2 cellular contexts compared by ENCODE assay signal in the genomic region with DNA sequence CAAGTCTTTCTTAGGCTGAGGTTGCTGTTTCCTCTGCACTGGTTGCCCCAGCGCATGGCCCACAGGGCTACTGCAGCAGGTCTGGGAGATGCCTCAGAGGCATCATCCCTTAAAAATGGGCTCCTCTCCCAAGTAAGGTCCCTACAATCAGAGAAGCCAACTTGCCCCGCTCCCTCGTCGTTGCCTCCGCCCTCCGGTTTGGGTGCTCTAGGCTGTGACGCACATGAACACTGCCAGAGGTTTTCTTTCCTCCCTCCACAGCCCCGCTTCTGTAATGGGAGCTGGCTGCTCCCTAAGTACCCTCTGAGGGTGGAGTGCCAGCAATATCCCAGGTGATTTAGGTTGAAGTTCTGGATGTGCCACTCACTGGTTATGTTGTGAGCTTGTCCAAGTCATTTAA.
TF ChIP-seq lines count a peak whose summit lies in the region.

No MANE protein-coding gene starts in this region.

TF ChIP-seq in SK-N-SH, 30 proteins besides CTCF, POLR2A, EP300 and RAD21 (continued from another document):
- TF ChIP-seq FOSL2 (IDR thresholded peaks at IDR 0.05; ENCODE audit: borderline replicate concordance, low read depth) (no peak), JUND (IDR thresholded peaks at IDR 0.05) (no peak), YY1 (IDR thresholded peaks at IDR 0.05; ENCODE audit: low read depth) (no peak), MEF2A (IDR thresholded peaks at IDR 0.05; ENCODE audit: borderline replicate concordance, low read depth) (no peak), SMC3 (IDR thresholded peaks at IDR 0.05; ENCODE audit: low read depth, low read length) (no peak), TCF12 (IDR thresholded peaks at IDR 0.05) (no peak)
- TF ChIP-seq, protein P1, sequence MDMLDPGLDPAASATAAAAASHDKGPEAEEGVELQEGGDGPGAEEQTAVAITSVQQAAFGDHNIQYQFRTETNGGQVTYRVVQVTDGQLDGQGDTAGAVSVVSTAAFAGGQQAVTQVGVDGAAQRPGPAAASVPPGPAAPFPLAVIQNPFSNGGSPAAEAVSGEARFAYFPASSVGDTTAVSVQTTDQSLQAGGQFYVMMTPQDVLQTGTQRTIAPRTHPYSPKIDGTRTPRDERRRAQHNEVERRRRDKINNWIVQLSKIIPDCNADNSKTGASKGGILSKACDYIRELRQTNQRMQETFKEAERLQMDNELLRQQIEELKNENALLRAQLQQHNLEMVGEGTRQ (IDR thresholded peaks at IDR 0.05; ENCODE audit: borderline replicate concordance, low read depth, low read length), result no peak

TF ChIP-seq in SK-N-SH treated with all-trans-retinoic acid at 6 μM for 48 hours, 23 proteins besides CTCF, POLR2A, EP300 and RAD21 (continued from another document):
- TF ChIP-seq, protein P2, sequence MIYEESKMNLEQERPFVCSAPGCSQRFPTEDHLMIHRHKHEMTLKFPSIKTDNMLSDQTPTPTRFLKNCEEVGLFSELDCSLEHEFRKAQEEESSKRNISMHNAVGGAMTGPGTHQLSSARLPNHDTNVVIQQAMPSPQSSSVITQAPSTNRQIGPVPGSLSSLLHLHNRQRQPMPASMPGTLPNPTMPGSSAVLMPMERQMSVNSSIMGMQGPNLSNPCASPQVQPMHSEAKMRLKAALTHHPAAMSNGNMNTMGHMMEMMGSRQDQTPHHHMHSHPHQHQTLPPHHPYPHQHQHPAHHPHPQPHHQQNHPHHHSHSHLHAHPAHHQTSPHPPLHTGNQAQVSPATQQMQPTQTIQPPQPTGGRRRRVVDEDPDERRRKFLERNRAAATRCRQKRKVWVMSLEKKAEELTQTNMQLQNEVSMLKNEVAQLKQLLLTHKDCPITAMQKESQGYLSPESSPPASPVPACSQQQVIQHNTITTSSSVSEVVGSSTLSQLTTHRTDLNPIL (CRISPR knock-in tag; IDR thresholded peaks at IDR 0.05; ENCODE audit: low read depth), result no peak
- no peak for TF ChIP-seq ZNF565 (CRISPR knock-in tag; conservative IDR thresholded peaks at IDR 0.05; ENCODE audit: low read depth)
- TF ChIP-seq ARNTL (CRISPR knock-in tag; IDR thresholded peaks at IDR 0.05; ENCODE audit: borderline replicate concordance, low read depth), result no peak
- no peak for TF ChIP-seq SNAI2 (CRISPR knock-in tag; IDR thresholded peaks at IDR 0.05)
- TF ChIP-seq TOX (CRISPR knock-in tag; IDR thresholded peaks at IDR 0.05; ENCODE audit: borderline replicate concordance), result no peak
- TF ChIP-seq, protein P3, sequence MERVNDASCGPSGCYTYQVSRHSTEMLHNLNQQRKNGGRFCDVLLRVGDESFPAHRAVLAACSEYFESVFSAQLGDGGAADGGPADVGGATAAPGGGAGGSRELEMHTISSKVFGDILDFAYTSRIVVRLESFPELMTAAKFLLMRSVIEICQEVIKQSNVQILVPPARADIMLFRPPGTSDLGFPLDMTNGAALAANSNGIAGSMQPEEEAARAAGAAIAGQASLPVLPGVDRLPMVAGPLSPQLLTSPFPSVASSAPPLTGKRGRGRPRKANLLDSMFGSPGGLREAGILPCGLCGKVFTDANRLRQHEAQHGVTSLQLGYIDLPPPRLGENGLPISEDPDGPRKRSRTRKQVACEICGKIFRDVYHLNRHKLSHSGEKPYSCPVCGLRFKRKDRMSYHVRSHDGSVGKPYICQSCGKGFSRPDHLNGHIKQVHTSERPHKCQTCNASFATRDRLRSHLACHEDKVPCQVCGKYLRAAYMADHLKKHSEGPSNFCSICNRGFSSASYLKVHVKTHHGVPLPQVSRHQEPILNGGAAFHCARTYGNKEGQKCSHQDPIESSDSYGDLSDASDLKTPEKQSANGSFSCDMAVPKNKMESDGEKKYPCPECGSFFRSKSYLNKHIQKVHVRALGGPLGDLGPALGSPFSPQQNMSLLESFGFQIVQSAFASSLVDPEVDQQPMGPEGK (CRISPR knock-in tag; IDR thresholded peaks at IDR 0.05; ENCODE audit: borderline replicate concordance), result no peak
- TF ChIP-seq OSR1 (CRISPR knock-in tag; IDR thresholded peaks at IDR 0.05), result no peak
- no peak for TF ChIP-seq ESRRG (CRISPR knock-in tag; IDR thresholded peaks at IDR 0.05)
- TF ChIP-seq ZFP30 (CRISPR knock-in tag; IDR thresholded peaks at IDR 0.05), result no peak
- TF ChIP-seq, protein P4, sequence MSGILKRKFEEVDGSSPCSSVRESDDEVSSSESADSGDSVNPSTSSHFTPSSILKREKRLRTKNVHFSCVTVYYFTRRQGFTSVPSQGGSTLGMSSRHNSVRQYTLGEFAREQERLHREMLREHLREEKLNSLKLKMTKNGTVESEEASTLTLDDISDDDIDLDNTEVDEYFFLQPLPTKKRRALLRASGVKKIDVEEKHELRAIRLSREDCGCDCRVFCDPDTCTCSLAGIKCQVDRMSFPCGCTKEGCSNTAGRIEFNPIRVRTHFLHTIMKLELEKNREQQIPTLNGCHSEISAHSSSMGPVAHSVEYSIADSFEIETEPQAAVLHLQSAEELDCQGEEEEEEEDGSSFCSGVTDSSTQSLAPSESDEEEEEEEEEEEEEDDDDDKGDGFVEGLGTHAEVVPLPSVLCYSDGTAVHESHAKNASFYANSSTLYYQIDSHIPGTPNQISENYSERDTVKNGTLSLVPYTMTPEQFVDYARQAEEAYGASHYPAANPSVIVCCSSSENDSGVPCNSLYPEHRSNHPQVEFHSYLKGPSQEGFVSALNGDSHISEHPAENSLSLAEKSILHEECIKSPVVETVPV (CRISPR knock-in tag; IDR thresholded peaks at IDR 0.05), result no peak
- TF ChIP-seq GLIS3 (CRISPR knock-in tag; IDR thresholded peaks at IDR 0.05), result no peak
- no peak for TF ChIP-seq CSDC2 (CRISPR knock-in tag; IDR thresholded peaks at IDR 0.05)
- TF ChIP-seq BACH2 (CRISPR knock-in tag; IDR thresholded peaks at IDR 0.05; ENCODE audit: borderline replicate concordance), result no peak
- no peak for TF ChIP-seq ISL1 (CRISPR knock-in tag; IDR thresholded peaks at IDR 0.05)
- TF ChIP-seq RARB (CRISPR knock-in tag; IDR thresholded peaks at IDR 0.05), result no peak
